ENCODE assay signal across 1 cellular context in genomic region chr7:94654764-94655561, GRCh38.
A peak's percentile ranks its signal among the peaks of the same experiment; 100 is the strongest.
TF ChIP-seq lines count a peak whose summit lies in the region.

No MANE protein-coding gene starts in this region.

TF ChIP-seq in HepG2, 621 proteins besides CTCF, POLR2A, EP300 and RAD21 (continued from another document):
- TF ChIP-seq KMT2A (CRISPR knock-in tag; IDR thresholded peaks at IDR 0.05): peak; percentile 43; the same call in 1 of the 2 replicates
- no peak for TF ChIP-seq RBM39 (IDR thresholded peaks at IDR 0.05; ENCODE audit: low read depth, low read length, poor library complexity, severe bottlenecking)
- no peak for TF ChIP-seq ZNF761 (CRISPR knock-in tag; conservative IDR thresholded peaks at IDR 0.05)
- no peak for TF ChIP-seq PRMT3 (CRISPR knock-in tag; IDR thresholded peaks at IDR 0.05; ENCODE audit: borderline replicate concordance, low read depth)
- TF ChIP-seq ZNF703 (CRISPR knock-in tag; IDR thresholded peaks at IDR 0.05; ENCODE audit: borderline replicate concordance): 0 out of 2 replicates have a peak, but pooled peaks have one; percentile 14
- no peak for TF ChIP-seq SNAPC2 (CRISPR knock-in tag; IDR thresholded peaks at IDR 0.05)
- TF ChIP-seq, protein P1, sequence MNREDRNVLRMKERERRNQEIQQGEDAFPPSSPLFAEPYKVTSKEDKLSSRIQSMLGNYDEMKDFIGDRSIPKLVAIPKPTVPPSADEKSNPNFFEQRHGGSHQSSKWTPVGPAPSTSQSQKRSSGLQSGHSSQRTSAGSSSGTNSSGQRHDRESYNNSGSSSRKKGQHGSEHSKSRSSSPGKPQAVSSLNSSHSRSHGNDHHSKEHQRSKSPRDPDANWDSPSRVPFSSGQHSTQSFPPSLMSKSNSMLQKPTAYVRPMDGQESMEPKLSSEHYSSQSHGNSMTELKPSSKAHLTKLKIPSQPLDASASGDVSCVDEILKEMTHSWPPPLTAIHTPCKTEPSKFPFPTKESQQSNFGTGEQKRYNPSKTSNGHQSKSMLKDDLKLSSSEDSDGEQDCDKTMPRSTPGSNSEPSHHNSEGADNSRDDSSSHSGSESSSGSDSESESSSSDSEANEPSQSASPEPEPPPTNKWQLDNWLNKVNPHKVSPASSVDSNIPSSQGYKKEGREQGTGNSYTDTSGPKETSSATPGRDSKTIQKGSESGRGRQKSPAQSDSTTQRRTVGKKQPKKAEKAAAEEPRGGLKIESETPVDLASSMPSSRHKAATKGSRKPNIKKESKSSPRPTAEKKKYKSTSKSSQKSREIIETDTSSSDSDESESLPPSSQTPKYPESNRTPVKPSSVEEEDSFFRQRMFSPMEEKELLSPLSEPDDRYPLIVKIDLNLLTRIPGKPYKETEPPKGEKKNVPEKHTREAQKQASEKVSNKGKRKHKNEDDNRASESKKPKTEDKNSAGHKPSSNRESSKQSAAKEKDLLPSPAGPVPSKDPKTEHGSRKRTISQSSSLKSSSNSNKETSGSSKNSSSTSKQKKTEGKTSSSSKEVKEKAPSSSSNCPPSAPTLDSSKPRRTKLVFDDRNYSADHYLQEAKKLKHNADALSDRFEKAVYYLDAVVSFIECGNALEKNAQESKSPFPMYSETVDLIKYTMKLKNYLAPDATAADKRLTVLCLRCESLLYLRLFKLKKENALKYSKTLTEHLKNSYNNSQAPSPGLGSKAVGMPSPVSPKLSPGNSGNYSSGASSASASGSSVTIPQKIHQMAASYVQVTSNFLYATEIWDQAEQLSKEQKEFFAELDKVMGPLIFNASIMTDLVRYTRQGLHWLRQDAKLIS (CRISPR knock-in tag; IDR thresholded peaks at IDR 0.05): 0 out of 2 replicates have a peak, but pooled peaks have one; percentile 23
- peak; percentile 12; the same call in 1 of the 2 replicates for TF ChIP-seq SAP130 (CRISPR knock-in tag; IDR thresholded peaks at IDR 0.05; ENCODE audit: low read depth)
- TF ChIP-seq IRF1 (CRISPR knock-in tag; IDR thresholded peaks at IDR 0.05; ENCODE audit: low read depth): no peak
- TF ChIP-seq, protein P2, sequence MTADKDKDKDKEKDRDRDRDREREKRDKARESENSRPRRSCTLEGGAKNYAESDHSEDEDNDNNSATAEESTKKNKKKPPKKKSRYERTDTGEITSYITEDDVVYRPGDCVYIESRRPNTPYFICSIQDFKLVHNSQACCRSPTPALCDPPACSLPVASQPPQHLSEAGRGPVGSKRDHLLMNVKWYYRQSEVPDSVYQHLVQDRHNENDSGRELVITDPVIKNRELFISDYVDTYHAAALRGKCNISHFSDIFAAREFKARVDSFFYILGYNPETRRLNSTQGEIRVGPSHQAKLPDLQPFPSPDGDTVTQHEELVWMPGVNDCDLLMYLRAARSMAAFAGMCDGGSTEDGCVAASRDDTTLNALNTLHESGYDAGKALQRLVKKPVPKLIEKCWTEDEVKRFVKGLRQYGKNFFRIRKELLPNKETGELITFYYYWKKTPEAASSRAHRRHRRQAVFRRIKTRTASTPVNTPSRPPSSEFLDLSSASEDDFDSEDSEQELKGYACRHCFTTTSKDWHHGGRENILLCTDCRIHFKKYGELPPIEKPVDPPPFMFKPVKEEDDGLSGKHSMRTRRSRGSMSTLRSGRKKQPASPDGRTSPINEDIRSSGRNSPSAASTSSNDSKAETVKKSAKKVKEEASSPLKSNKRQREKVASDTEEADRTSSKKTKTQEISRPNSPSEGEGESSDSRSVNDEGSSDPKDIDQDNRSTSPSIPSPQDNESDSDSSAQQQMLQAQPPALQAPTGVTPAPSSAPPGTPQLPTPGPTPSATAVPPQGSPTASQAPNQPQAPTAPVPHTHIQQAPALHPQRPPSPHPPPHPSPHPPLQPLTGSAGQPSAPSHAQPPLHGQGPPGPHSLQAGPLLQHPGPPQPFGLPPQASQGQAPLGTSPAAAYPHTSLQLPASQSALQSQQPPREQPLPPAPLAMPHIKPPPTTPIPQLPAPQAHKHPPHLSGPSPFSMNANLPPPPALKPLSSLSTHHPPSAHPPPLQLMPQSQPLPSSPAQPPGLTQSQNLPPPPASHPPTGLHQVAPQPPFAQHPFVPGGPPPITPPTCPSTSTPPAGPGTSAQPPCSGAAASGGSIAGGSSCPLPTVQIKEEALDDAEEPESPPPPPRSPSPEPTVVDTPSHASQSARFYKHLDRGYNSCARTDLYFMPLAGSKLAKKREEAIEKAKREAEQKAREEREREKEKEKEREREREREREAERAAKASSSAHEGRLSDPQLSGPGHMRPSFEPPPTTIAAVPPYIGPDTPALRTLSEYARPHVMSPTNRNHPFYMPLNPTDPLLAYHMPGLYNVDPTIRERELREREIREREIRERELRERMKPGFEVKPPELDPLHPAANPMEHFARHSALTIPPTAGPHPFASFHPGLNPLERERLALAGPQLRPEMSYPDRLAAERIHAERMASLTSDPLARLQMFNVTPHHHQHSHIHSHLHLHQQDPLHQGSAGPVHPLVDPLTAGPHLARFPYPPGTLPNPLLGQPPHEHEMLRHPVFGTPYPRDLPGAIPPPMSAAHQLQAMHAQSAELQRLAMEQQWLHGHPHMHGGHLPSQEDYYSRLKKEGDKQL (CRISPR knock-in tag; IDR thresholded peaks at IDR 0.05; ENCODE audit: low read depth): no peak
- no peak for TF ChIP-seq PRDM10 (CRISPR knock-in tag; IDR thresholded peaks at IDR 0.05; ENCODE audit: low read depth)
- TF ChIP-seq SATB2 (CRISPR knock-in tag; IDR thresholded peaks at IDR 0.05): no peak
- TF ChIP-seq ELK4 (CRISPR knock-in tag; IDR thresholded peaks at IDR 0.05; ENCODE audit: borderline replicate concordance): no peak
- TF ChIP-seq ZNF746 (CRISPR knock-in tag; IDR thresholded peaks at IDR 0.05): 0 out of 2 replicates have a peak, but pooled peaks have one; percentile 9
- no peak for TF ChIP-seq KDM1A (CRISPR knock-in tag; IDR thresholded peaks at IDR 0.05)
- no peak for TF ChIP-seq POLR2AphosphoS2 (IDR thresholded peaks at IDR 0.05; ENCODE audit: low read depth, low read length)
- TF ChIP-seq ZNF850 (CRISPR knock-in tag; conservative IDR thresholded peaks at IDR 0.05): no peak
- 0 out of 2 replicates have a peak, but pooled peaks have one; percentile 34 for TF ChIP-seq NAIF1 (CRISPR knock-in tag; IDR thresholded peaks at IDR 0.05; ENCODE audit: borderline replicate concordance)
- no peak for TF ChIP-seq NFAT5 (CRISPR knock-in tag; IDR thresholded peaks at IDR 0.05)
- TF ChIP-seq ZFP62 (CRISPR knock-in tag; IDR thresholded peaks at IDR 0.05): no peak
